ENCODE assay signal across 8 cellular contexts in the genomic region with DNA sequence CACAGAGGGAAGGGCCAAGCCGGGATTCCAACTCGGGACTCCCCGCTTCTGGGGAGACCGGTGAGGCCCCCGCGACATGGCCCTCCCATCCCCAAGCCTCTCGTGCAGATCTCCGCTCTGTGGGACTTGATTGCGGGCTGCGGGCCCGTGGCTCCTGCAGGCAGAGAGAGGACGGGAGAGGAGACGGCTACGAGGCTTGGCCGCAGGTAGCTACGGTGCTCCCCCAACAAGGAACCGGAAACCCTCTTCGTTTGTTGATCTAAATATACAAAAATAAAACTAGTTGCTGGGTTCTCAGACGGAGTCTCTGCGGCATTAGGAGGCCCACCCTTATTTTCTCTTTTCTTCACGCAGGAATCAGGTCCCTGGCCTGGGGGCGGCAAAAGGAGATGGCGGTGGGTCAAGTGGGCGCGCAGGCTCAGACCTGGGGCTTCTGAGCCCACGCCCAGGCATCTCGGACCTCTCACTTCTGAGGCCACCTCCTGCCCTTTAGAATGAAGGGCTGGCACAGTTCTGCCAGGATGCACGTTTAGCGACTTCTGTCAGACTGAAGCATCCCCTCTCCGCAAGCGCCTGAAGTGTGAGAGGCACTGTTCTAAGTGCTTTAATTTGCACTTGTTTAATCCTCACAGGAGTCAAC. TPM values are rescaled to one million over a fixed set of nuclear protein-coding genes. Genes with fewer than 3 reads are reported as not detected.
DNase-seq lines count a peak whose midpoint lies in the region; ATAC-seq and TF ChIP-seq lines count a peak whose summit lies in the region.

No MANE protein-coding gene starts in this region.

- H3K27ac ChIP-seq in foreskin keratinocyte (peak overlapping the region; percentile 64), prostate gland (peak overlapping the region; percentile 87 to 96)

- 8% methylated on average over 31 of the region's 31 CpGs for WGBS in prostate gland

- H3K27me3 ChIP-seq in foreskin keratinocyte (no peaks in the 10 kb centered on the region), prostate gland (replicated peaks; ENCODE audit: insufficient read depth) (no peaks in the 10 kb centered on the region)

- TF ChIP-seq CTCF in foreskin keratinocyte (conservative IDR thresholded peaks at IDR 0.05) (no peak), prostate gland (IDR thresholded peaks at IDR 0.05) (no peak)

- no peak for TF ChIP-seq POLR2A in prostate gland (IDR thresholded peaks at IDR 0.05)

- H3K36me3 ChIP-seq in prostate gland: no peaks in the 10 kb centered on the region

- H3K9me3 ChIP-seq in prostate gland: no peaks in the 10 kb centered on the region

- ATAC-seq in GM21381 (IDR thresholded peaks at IDR 0.05; ENCODE audit: unreplicated experiment) (peak; percentile 30), HG03575 (IDR thresholded peaks at IDR 0.05; ENCODE audit: extremely low read depth, insufficient number of reproducible peaks, low FRiP score, unreplicated experiment) (peak; percentile 17), foreskin keratinocyte (peak; percentile 23)

- DNase-seq in COLO668 (lab: John Stamatoyannopoulos, UW; ENCODE audit: unreplicated experiment): peak; percentile 48
- peak; percentile 29 to 41 for DNase-seq in activated T-cell treated with anti-CD3 and anti-CD28 coated beads, Interleukin-2, amount 50 U/mL, for 48 hours
- no peak for DNase-seq in foreskin keratinocyte
- peak; percentile 13 for DNase-seq in prostate gland (ENCODE audit: low spot score)
- DNase-seq in RKO (ENCODE audit: low spot score): no peak
- no peak for DNase-seq in H4 (ENCODE audit: low spot score)

- intact Hi-C loops in prostate gland (cut with DNase I): no loop called here

- H3K4me3 ChIP-seq in prostate gland: peak overlapping the region; percentile 60 to 95

- H3K4me1 ChIP-seq in foreskin keratinocyte: no peaks in the 10 kb centered on the region
- H3K4me1 ChIP-seq in prostate gland (replicated peaks): peaks cover 2% of the 10 kb centered on the region

RNA-seq across cellular contexts. Expression of gene GNB5, which starts 10.9 kb away (rescaled TPM):
- total RNA-seq in foreskin keratinocyte (34.4 and 37.5 TPM in 2 replicates), prostate gland (10 to 100 TPM; 23.3 to 85.7 TPM)
- polyA plus RNA-seq in foreskin keratinocyte: 22.0 and 22.3 TPM in 2 replicates
- 12.9 and 25.6 TPM in 2 replicates for total RNA-seq in H4 (2014; rRNA removed; shearing (Covaris generic))

Comparison
In these comparisons a context has a peak if more than half of its experiments do, and no peak if none do; other contexts are left out.
1. DNase-seq: peak in COLO668 (single experiment), activated T-cell treated with anti-CD3 and anti-CD28 coated beads, Interleukin-2, amount 50 U/mL, for 48 hours (2 of 2) and prostate gland (single experiment); none in foreskin keratinocyte (0 of 2), RKO (single experiment) and H4 (single experiment).
2. Peak in every context shown above with its lines, with median percentiles within 50 percentile points of each other: ATAC-seq.